Comparison of ENCODE assay signal across 13 cellular contexts in the genomic region with DNA sequence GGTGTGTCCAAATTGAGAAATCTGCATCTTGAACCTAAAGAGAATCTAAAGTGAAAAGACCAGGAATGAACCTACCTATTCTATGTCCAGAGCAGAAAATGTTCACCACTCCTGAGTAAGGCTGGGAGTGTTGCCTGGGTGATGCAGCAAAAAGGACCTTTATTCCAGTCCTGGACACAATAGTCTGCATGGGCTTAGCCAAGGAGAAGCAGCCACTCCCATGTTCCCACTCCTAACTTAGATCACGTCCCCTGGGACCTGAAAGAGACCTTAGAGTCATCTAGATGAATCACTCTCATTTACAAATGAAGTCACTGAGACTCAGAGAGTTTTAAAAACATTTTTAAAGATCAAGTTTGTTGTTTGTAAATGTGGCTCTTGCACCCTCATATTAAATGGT.
DNase-seq lines count a peak whose midpoint lies in the region.
"Had no signal": no experiment of that assay in that cellular context is flagged by ENCODE, and none has a peak within 500 bp of the region (broad histone marks: within the 10 kb centered on the region; RNA-seq: fewer than 3 reads in every experiment).

No MANE protein-coding gene starts in this region.

- no peaks in the 10 kb centered on the region for H3K9me3 Mint-ChIP-seq in activated T-helper 2 cell treated with anti-CD3 and anti-CD28 coated beads, Interferon-gamma antibody, Interleukin-2, Interleukin-4, amounts not matched to agents 10 μg/mL and 5 μg/mL and 100 μg/mL, durations not matched to agents 14 hours and 24 hours and 36 hours

- peaks cover 19% of the 10 kb centered on the region for H3K4me1 ChIP-seq in ACC112 (ENCODE audit: control insufficient read depth, insufficient read depth, low read length, unreplicated experiment)

- H3K27ac ChIP-seq in ACC112 (ENCODE audit: low read depth, low read length) = peak overlapping the region; percentile 42
- peak overlapping the region; percentile 9 for H3K27ac ChIP-seq in epithelial cell of prostate
- no peak overlapping the region for H3K27ac ChIP-seq in caudate nucleus (ENCODE audit: low read depth, low read length)
- H3K27ac ChIP-seq: KMS-11 had no signal

- DNase-seq in M059J (ENCODE audit: low read depth) = peak; percentile 17
- no peak for DNase-seq in epithelial cell of prostate (ENCODE audit: low read depth, low spot score)
- peak; percentile 75 for DNase-seq in myocyte (ENCODE audit: low read depth)
- DNase-seq in caudate nucleus (lab: John Stamatoyannopoulos, UW) = no peak
- no peak for DNase-seq in SW480 (ENCODE audit: low spot score)
- DNase-seq in activated T-helper 2 cell treated with anti-CD3 and anti-CD28 coated beads, Interferon-gamma antibody, Interleukin-2, Interleukin-4, amounts not matched to agents 10 μg/mL and 5 μg/mL and 100 μg/mL, durations not matched to agents 14 hours and 24 hours and 36 hours (ENCODE audit: low spot score) = no peak
- no peak for DNase-seq in stimulated activated CD4-positive, alpha-beta T cell treated with anti-CD3 and anti-CD28 coated beads, Interleukin-15, amount 100 ng/mL, for 24 hours
- DNase-seq: activated CD4-positive, alpha-beta T cell treated with anti-CD3 and anti-CD28 coated beads for 36 hours; DMS53; T-cell had no signal

- no peaks in the 10 kb centered on the region for H3K36me3 ChIP-seq in ACC112 (ENCODE audit: insufficient read depth, low read length)

- no peak overlapping the region for H3K4me3 ChIP-seq in ACC112 (ENCODE audit: low read depth, low read length)

- no peaks in the 10 kb centered on the region for H3K79me2 ChIP-seq in ACC112 (ENCODE audit: control insufficient read depth, insufficient read depth, low read length, unreplicated experiment)

- H3K36me3 Mint-ChIP-seq in activated T-helper 2 cell treated with anti-CD3 and anti-CD28 coated beads, Interferon-gamma antibody, Interleukin-2, Interleukin-4, amounts not matched to agents 10 μg/mL and 5 μg/mL and 100 μg/mL, durations not matched to agents 14 hours and 24 hours and 36 hours (ENCODE audit: low read depth) = no peaks in the 10 kb centered on the region
- H3K36me3 Mint-ChIP-seq: T-cell had no signal

- no peaks in the 10 kb centered on the region for H3K27me3 Mint-ChIP-seq in activated T-helper 2 cell treated with anti-CD3 and anti-CD28 coated beads, Interferon-gamma antibody, Interleukin-2, Interleukin-4, amounts not matched to agents 10 μg/mL and 5 μg/mL and 100 μg/mL, durations not matched to agents 14 hours and 24 hours and 36 hours (ENCODE audit: low read depth)

- no peak overlapping the region for H3K4me3 Mint-ChIP-seq in activated T-helper 2 cell treated with anti-CD3 and anti-CD28 coated beads, Interferon-gamma antibody, Interleukin-2, Interleukin-4, amounts not matched to agents 10 μg/mL and 5 μg/mL and 100 μg/mL, durations not matched to agents 14 hours and 24 hours and 36 hours (ENCODE audit: low read depth)
- H3K4me3 Mint-ChIP-seq: activated CD4-positive, alpha-beta T cell treated with anti-CD3 and anti-CD28 coated beads for 36 hours; T-cell; type B pancreatic cell had no signal

- no peaks in the 10 kb centered on the region for H3K27me3 ChIP-seq in ACC112 (ENCODE audit: insufficient read depth, low read length)

- intact Hi-C loops in activated T-helper 2 cell treated with anti-CD3 and anti-CD28 coated beads, Interferon-gamma antibody, Interleukin-2, Interleukin-4, amounts not matched to agents 10 μg/mL and 5 μg/mL and 100 μg/mL, durations not matched to agents 14 hours and 24 hours and 36 hours (cut with micrococcal nuclease) = no loop called here

- no peak overlapping the region for H3K27ac Mint-ChIP-seq in activated T-helper 2 cell treated with anti-CD3 and anti-CD28 coated beads, Interferon-gamma antibody, Interleukin-2, Interleukin-4, amounts not matched to agents 10 μg/mL and 5 μg/mL and 100 μg/mL, durations not matched to agents 14 hours and 24 hours and 36 hours
- H3K27ac Mint-ChIP-seq: activated CD4-positive, alpha-beta T cell treated with anti-CD3 and anti-CD28 coated beads for 36 hours; T-cell; type B pancreatic cell had no signal

- H2AFZ ChIP-seq in ACC112 (ENCODE audit: low read length, unreplicated experiment) = peak overlapping the region; percentile 47

- no peaks in the 10 kb centered on the region for H3K4me1 Mint-ChIP-seq in activated T-helper 2 cell treated with anti-CD3 and anti-CD28 coated beads, Interferon-gamma antibody, Interleukin-2, Interleukin-4, amounts not matched to agents 10 μg/mL and 5 μg/mL and 100 μg/mL, durations not matched to agents 14 hours and 24 hours and 36 hours (ENCODE audit: low read depth)
- H3K4me1 Mint-ChIP-seq: activated CD4-positive, alpha-beta T cell treated with anti-CD3 and anti-CD28 coated beads for 36 hours; T-cell had no signal

Comparison
In these comparisons a context has a peak if more than half of its experiments do, and no peak if none do; other contexts are left out.
1. DNase-seq: peak in M059J (single experiment) and myocyte (single experiment); none in epithelial cell of prostate (single experiment), caudate nucleus (0 of 61), SW480 (single experiment), activated T-helper 2 cell treated with anti-CD3 and anti-CD28 coated beads, Interferon-gamma antibody, Interleukin-2, Interleukin-4, amounts not matched to agents 10 μg/mL and 5 μg/mL and 100 μg/mL, durations not matched to agents 14 hours and 24 hours and 36 hours (single experiment) and stimulated activated CD4-positive, alpha-beta T cell treated with anti-CD3 and anti-CD28 coated beads, Interleukin-15, amount 100 ng/mL, for 24 hours (single experiment).